In the genomic region with DNA sequence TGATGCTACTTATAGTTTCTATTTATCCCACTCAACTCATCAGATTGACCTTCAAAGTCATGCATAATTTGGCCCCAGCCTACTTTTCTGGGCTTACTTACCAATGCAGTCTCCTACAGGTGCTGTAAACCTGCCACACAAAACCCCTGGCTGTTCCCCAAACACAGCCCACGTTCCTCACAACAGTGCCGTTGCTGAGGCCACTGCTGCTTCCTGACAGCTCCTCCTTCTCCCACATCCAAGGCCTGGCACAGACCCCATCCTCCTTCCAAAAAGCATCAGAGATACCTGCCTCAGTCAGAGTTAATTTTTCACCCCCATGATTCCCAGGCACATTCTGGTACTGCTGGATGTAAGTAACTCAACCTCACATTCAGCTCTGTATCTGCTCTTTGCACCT, we compare ENCODE assay signal across 20 cellular contexts.
"Had no signal": no experiment of that assay in that cellular context is flagged by ENCODE, and none has a peak within 500 bp of the region (broad histone marks: within the 10 kb centered on the region; RNA-seq: fewer than 3 reads in every experiment).

No MANE protein-coding gene starts in this region.

- H3K36me3 Mint-ChIP-seq: mesothelial cell of epicardium had no signal

- H3K4me3 ChIP-seq: colonic mucosa, esophagus squamous epithelium, gastrocnemius medialis, heart left ventricle, left lung, lower lobe of right lung, mucosa of descending colon had no signal

- DNase-seq: colonic mucosa; cortex of kidney; effector CD8-positive, alpha-beta T cell; effector memory CD8-positive, alpha-beta T cell; endodermal cell; esophagus squamous epithelium; foreskin fibroblast; foreskin melanocyte; gastrocnemius medialis; heart left ventricle; hippocampal formation; left cardiac atrium; left lung; left ventricle myocardium superior; lower lobe of right lung; mesenchymal stem cell; mucosa of descending colon had no signal

- H3K27me3 ChIP-seq: colonic mucosa, gastrocnemius medialis, left lung had no signal

- H3K4me1 Mint-ChIP-seq: mesothelial cell of epicardium had no signal

- H3K9me3 Mint-ChIP-seq: dendritic cell treated with granulocyte-macrophage colony-stimulating factor and Interleukin-4, amounts not matched to agents 40 ng/mL and 50 ng/mL, for 4 days; effector memory CD8-positive, alpha-beta T cell; endodermal cell; mesothelial cell of epicardium had no signal

- H3K27ac ChIP-seq: colonic mucosa, epithelial cell of prostate, esophagus squamous epithelium, gastrocnemius medialis, heart left ventricle, left lung, lower lobe of right lung had no signal

- H3K4me1 ChIP-seq: colonic mucosa, esophagus squamous epithelium, gastrocnemius medialis, heart left ventricle, left lung, lower lobe of right lung had no signal

- H3K9me3 ChIP-seq: colonic mucosa, esophagus squamous epithelium, gastrocnemius medialis, heart left ventricle, left lung, lower lobe of right lung, mucosa of descending colon had no signal

- H3K27ac Mint-ChIP-seq: dendritic cell treated with granulocyte-macrophage colony-stimulating factor and Interleukin-4, amounts not matched to agents 40 ng/mL and 50 ng/mL, for 4 days; effector memory CD8-positive, alpha-beta T cell; endodermal cell; mesothelial cell of epicardium had no signal

- H3K36me3 ChIP-seq: colonic mucosa, esophagus squamous epithelium, gastrocnemius medialis, heart left ventricle, left lung, lower lobe of right lung had no signal

- H3K4me3 Mint-ChIP-seq: dendritic cell treated with granulocyte-macrophage colony-stimulating factor and Interleukin-4, amounts not matched to agents 40 ng/mL and 50 ng/mL, for 4 days; effector memory CD8-positive, alpha-beta T cell; endodermal cell; mesothelial cell of epicardium had no signal
